Comparison of ENCODE assay signal across 1 cellular context in the genomic region with DNA sequence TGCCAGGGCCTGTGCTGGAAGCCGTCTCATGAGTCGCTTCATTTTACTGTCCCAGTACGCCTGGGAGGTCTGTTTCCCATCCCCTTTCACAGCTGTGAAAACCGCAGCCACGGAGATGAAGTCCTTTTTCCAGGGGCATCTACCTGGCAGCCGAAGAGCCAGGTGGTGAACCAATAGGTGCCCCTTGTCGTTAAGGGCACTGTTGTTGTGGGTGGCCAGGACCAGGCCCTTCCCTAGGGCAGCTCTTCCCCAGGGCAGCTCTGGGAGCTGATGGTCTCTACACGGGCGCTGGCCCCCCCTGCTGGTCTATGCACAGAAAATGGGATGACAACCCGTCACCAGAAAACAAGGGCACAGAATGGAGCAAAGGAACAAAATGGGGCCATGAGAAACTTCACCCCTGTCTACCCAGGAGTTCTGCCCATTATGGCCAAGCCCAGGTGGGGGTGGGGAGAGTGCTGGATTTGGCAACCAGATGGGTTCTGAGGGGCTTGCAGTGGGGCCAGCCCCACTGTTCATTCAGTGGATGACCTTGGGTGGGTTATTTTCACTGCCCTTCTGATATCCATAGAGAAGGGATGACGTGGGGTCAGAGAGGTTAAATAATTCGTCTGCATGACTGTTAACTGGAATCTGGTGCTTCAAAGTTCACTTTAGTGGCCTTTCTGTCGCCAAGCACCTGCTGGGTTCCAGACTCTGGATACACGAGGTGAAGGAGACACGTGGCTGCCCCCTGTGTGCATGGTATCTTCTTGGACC.
TF ChIP-seq lines count a peak whose summit lies in the region.

No MANE protein-coding gene starts in this region.

TF ChIP-seq in HepG2, 621 proteins besides CTCF, POLR2A, EP300 and RAD21 (continued from another document and continues in another):
- TF ChIP-seq, protein P1, sequence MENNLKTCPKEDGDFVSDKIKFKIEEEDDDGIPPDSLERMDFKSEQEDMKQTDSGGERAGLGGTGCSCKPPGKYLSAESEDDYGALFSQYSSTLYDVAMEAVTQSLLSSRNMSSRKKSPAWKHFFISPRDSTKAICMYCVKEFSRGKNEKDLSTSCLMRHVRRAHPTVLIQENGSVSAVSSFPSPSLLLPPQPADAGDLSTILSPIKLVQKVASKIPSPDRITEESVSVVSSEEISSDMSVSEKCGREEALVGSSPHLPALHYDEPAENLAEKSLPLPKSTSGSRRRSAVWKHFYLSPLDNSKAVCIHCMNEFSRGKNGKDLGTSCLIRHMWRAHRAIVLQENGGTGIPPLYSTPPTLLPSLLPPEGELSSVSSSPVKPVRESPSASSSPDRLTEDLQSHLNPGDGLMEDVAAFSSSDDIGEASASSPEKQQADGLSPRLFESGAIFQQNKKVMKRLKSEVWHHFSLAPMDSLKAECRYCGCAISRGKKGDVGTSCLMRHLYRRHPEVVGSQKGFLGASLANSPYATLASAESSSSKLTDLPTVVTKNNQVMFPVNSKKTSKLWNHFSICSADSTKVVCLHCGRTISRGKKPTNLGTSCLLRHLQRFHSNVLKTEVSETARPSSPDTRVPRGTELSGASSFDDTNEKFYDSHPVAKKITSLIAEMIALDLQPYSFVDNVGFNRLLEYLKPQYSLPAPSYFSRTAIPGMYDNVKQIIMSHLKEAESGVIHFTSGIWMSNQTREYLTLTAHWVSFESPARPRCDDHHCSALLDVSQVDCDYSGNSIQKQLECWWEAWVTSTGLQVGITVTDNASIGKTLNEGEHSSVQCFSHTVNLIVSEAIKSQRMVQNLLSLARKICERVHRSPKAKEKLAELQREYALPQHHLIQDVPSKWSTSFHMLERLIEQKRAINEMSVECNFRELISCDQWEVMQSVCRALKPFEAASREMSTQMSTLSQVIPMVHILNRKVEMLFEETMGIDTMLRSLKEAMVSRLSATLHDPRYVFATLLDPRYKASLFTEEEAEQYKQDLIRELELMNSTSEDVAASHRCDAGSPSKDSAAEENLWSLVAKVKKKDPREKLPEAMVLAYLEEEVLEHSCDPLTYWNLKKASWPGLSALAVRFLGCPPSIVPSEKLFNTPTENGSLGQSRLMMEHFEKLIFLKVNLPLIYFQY (CRISPR knock-in tag; IDR thresholded peaks at IDR 0.05; ENCODE audit: borderline replicate concordance) = peak; percentile 63; the same call in 1 of the 2 replicates
- TF ChIP-seq, protein P2, sequence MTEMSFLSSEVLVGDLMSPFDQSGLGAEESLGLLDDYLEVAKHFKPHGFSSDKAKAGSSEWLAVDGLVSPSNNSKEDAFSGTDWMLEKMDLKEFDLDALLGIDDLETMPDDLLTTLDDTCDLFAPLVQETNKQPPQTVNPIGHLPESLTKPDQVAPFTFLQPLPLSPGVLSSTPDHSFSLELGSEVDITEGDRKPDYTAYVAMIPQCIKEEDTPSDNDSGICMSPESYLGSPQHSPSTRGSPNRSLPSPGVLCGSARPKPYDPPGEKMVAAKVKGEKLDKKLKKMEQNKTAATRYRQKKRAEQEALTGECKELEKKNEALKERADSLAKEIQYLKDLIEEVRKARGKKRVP (CRISPR knock-in tag; IDR thresholded peaks at IDR 0.05) = no peak
- TF ChIP-seq MEF2D (CRISPR knock-in tag; IDR thresholded peaks at IDR 0.05) = peak; percentile 33; the same call in 1 of the 2 replicates
- TF ChIP-seq MED13 (CRISPR knock-in tag; IDR thresholded peaks at IDR 0.05) = peak; percentile 63; the same call in 1 of the 2 replicates
- TF ChIP-seq, protein P3, sequence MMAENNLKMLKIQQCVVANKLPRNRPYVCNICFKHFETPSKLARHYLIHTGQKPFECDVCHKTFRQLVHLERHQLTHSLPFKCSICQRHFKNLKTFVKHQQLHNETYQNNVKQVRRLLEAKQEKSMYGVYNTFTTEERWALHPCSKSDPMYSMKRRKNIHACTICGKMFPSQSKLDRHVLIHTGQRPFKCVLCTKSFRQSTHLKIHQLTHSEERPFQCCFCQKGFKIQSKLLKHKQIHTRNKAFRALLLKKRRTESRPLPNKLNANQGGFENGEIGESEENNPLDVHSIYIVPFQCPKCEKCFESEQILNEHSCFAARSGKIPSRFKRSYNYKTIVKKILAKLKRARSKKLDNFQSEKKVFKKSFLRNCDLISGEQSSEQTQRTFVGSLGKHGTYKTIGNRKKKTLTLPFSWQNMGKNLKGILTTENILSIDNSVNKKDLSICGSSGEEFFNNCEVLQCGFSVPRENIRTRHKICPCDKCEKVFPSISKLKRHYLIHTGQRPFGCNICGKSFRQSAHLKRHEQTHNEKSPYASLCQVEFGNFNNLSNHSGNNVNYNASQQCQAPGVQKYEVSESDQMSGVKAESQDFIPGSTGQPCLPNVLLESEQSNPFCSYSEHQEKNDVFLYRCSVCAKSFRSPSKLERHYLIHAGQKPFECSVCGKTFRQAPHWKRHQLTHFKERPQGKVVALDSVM (CRISPR knock-in tag; IDR thresholded peaks at IDR 0.05) = peak; percentile 72
- TF ChIP-seq, protein P4, sequence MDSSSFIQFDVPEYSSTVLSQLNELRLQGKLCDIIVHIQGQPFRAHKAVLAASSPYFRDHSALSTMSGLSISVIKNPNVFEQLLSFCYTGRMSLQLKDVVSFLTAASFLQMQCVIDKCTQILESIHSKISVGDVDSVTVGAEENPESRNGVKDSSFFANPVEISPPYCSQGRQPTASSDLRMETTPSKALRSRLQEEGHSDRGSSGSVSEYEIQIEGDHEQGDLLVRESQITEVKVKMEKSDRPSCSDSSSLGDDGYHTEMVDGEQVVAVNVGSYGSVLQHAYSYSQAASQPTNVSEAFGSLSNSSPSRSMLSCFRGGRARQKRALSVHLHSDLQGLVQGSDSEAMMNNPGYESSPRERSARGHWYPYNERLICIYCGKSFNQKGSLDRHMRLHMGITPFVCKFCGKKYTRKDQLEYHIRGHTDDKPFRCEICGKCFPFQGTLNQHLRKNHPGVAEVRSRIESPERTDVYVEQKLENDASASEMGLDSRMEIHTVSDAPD (CRISPR knock-in tag; IDR thresholded peaks at IDR 0.05) = no peak
- TF ChIP-seq FOXM1 (CRISPR knock-in tag; IDR thresholded peaks at IDR 0.05) = no peak
- TF ChIP-seq, protein P5, sequence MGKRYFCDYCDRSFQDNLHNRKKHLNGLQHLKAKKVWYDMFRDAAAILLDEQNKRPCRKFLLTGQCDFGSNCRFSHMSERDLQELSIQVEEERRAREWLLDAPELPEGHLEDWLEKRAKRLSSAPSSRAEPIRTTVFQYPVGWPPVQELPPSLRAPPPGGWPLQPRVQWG (CRISPR knock-in tag; IDR thresholded peaks at IDR 0.05; ENCODE audit: borderline replicate concordance, low read depth) = no peak
- TF ChIP-seq, protein P6, sequence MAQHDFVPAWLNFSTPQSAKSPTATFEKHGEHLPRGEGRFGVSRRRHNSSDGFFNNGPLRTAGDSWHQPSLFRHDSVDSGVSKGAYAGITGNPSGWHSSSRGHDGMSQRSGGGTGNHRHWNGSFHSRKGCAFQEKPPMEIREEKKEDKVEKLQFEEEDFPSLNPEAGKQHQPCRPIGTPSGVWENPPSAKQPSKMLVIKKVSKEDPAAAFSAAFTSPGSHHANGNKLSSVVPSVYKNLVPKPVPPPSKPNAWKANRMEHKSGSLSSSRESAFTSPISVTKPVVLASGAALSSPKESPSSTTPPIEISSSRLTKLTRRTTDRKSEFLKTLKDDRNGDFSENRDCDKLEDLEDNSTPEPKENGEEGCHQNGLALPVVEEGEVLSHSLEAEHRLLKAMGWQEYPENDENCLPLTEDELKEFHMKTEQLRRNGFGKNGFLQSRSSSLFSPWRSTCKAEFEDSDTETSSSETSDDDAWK (CRISPR knock-in tag; IDR thresholded peaks at IDR 0.05) = no peak
- TF ChIP-seq ZNF562 (CRISPR knock-in tag; IDR thresholded peaks at IDR 0.05; ENCODE audit: borderline replicate concordance) = no peak
- no peak for TF ChIP-seq NCOA2 (CRISPR knock-in tag; IDR thresholded peaks at IDR 0.05)
- TF ChIP-seq DNMT3B (CRISPR knock-in tag; conservative IDR thresholded peaks at IDR 0.05) = no peak
- no peak; the same call in 1 of the 2 replicates for TF ChIP-seq ELF3 (CRISPR knock-in tag; IDR thresholded peaks at IDR 0.05)
- peak; percentile 33; the same call in 1 of the 2 replicates for TF ChIP-seq BHLHE40 (IDR thresholded peaks at IDR 0.05; ENCODE audit: low read length)
- no peak for TF ChIP-seq ZNF75D (CRISPR knock-in tag; IDR thresholded peaks at IDR 0.05; ENCODE audit: borderline replicate concordance)
- no peak for TF ChIP-seq ZBTB42 (CRISPR knock-in tag; IDR thresholded peaks at IDR 0.05)
- TF ChIP-seq ZNF382 (CRISPR knock-in tag; IDR thresholded peaks at IDR 0.05; ENCODE audit: borderline replicate concordance) = no peak
- TF ChIP-seq, protein P7, sequence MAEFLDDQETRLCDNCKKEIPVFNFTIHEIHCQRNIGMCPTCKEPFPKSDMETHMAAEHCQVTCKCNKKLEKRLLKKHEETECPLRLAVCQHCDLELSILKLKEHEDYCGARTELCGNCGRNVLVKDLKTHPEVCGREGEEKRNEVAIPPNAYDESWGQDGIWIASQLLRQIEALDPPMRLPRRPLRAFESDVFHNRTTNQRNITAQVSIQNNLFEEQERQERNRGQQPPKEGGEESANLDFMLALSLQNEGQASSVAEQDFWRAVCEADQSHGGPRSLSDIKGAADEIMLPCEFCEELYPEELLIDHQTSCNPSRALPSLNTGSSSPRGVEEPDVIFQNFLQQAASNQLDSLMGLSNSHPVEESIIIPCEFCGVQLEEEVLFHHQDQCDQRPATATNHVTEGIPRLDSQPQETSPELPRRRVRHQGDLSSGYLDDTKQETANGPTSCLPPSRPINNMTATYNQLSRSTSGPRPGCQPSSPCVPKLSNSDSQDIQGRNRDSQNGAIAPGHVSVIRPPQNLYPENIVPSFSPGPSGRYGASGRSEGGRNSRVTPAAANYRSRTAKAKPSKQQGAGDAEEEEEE (CRISPR knock-in tag; IDR thresholded peaks at IDR 0.05; ENCODE audit: borderline replicate concordance) = 0 out of 2 replicates have a peak, but pooled peaks have one; percentile 49
- TF ChIP-seq ZNF224 (CRISPR knock-in tag; IDR thresholded peaks at IDR 0.05) = no peak
- TF ChIP-seq, protein P8, sequence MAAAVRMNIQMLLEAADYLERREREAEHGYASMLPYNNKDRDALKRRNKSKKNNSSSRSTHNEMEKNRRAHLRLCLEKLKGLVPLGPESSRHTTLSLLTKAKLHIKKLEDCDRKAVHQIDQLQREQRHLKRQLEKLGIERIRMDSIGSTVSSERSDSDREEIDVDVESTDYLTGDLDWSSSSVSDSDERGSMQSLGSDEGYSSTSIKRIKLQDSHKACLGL (CRISPR knock-in tag; IDR thresholded peaks at IDR 0.05) = peak; percentile 26; the same call in 1 of the 2 replicates
- TF ChIP-seq, protein P9, sequence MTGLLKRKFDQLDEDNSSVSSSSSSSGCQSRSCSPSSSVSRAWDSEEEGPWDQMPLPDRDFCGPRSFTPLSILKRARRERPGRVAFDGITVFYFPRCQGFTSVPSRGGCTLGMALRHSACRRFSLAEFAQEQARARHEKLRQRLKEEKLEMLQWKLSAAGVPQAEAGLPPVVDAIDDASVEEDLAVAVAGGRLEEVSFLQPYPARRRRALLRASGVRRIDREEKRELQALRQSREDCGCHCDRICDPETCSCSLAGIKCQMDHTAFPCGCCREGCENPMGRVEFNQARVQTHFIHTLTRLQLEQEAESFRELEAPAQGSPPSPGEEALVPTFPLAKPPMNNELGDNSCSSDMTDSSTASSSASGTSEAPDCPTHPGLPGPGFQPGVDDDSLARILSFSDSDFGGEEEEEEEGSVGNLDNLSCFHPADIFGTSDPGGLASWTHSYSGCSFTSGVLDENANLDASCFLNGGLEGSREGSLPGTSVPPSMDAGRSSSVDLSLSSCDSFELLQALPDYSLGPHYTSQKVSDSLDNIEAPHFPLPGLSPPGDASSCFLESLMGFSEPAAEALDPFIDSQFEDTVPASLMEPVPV (CRISPR knock-in tag; IDR thresholded peaks at IDR 0.05) = no peak
- TF ChIP-seq HCFC1 (IDR thresholded peaks at IDR 0.05; ENCODE audit: low read depth, low read length) = no peak
- TF ChIP-seq, protein P10, sequence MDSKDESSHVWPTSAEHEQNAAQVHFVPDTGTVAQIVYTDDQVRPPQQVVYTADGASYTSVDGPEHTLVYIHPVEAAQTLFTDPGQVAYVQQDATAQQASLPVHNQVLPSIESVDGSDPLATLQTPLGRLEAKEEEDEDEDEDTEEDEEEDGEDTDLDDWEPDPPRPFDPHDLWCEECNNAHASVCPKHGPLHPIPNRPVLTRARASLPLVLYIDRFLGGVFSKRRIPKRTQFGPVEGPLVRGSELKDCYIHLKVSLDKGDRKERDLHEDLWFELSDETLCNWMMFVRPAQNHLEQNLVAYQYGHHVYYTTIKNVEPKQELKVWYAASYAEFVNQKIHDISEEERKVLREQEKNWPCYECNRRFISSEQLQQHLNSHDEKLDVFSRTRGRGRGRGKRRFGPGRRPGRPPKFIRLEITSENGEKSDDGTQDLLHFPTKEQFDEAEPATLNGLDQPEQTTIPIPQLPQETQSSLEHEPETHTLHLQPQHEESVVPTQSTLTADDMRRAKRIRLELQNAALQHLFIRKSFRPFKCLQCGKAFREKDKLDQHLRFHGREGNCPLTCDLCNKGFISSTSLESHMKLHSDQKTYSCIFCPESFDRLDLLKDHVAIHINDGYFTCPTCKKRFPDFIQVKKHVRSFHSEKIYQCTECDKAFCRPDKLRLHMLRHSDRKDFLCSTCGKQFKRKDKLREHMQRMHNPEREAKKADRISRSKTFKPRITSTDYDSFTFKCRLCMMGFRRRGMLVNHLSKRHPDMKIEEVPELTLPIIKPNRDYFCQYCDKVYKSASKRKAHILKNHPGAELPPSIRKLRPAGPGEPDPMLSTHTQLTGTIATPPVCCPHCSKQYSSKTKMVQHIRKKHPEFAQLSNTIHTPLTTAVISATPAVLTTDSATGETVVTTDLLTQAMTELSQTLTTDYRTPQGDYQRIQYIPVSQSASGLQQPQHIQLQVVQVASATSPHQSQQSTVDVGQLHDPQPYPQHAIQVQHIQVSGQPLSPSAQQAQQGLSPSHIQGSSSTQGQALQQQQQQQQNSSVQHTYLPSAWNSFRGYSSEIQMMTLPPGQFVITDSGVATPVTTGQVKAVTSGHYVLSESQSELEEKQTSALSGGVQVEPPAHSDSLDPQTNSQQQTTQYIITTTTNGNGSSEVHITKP (CRISPR knock-in tag; IDR thresholded peaks at IDR 0.05; ENCODE audit: low read depth) = no peak
- peak; percentile 78; the same call in 1 of the 2 replicates for TF ChIP-seq ZBTB7A (CRISPR knock-in tag; IDR thresholded peaks at IDR 0.05)
- TF ChIP-seq, protein P11, sequence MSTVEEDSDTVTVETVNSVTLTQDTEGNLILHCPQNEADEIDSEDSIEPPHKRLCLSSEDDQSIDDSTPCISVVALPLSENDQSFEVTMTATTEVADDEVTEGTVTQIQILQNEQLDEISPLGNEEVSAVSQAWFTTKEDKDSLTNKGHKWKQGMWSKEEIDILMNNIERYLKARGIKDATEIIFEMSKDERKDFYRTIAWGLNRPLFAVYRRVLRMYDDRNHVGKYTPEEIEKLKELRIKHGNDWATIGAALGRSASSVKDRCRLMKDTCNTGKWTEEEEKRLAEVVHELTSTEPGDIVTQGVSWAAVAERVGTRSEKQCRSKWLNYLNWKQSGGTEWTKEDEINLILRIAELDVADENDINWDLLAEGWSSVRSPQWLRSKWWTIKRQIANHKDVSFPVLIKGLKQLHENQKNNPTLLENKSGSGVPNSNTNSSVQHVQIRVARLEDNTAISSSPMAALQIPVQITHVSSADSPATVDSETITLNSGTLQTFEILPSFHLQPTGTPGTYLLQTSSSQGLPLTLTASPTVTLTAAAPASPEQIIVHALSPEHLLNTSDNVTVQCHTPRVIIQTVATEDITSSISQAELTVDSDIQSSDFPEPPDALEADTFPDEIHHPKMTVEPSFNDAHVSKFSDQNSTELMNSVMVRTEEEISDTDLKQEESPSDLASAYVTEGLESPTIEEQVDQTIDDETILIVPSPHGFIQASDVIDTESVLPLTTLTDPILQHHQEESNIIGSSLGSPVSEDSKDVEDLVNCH (CRISPR knock-in tag; IDR thresholded peaks at IDR 0.05) = peak; percentile 87; the same call in 1 of the 2 replicates
- TF ChIP-seq, protein P12, sequence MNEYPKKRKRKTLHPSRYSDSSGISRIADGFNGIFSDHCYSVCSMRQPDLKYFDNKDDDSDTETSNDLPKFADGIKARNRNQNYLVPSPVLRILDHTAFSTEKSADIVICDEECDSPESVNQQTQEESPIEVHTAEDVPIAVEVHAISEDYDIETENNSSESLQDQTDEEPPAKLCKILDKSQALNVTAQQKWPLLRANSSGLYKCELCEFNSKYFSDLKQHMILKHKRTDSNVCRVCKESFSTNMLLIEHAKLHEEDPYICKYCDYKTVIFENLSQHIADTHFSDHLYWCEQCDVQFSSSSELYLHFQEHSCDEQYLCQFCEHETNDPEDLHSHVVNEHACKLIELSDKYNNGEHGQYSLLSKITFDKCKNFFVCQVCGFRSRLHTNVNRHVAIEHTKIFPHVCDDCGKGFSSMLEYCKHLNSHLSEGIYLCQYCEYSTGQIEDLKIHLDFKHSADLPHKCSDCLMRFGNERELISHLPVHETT (CRISPR knock-in tag; conservative IDR thresholded peaks at IDR 0.05) = 0 out of 2 replicates have a peak, but pooled peaks have one; percentile 37
